In genomic region chr18:77099501-77100370, GRCh38 we compare ENCODE assay signal across 11 cellular contexts. TPM values are rescaled to one million over a fixed set of nuclear protein-coding genes. Genes with fewer than 3 reads are reported as not detected.
DNase-seq lines count a peak whose midpoint lies in the region; ATAC-seq and TF ChIP-seq lines count a peak whose summit lies in the region.
"Had no signal": no experiment of that assay in that cellular context is flagged by ENCODE, and none has a peak within 500 bp of the region (broad histone marks: within the 10 kb centered on the region; RNA-seq: fewer than 3 reads in every experiment).

No MANE protein-coding gene starts in this region.

- H3K9me3 Mint-ChIP-seq in endodermal cell: no peaks in the 10 kb centered on the region

- peak overlapping the region; percentile 100 for H3K27ac ChIP-seq in RWPE2 (ENCODE audit: poor library complexity, severe bottlenecking)
- H3K27ac ChIP-seq in endodermal cell (ENCODE audit: low read depth, low read length): no peak overlapping the region

- no peak overlapping the region for H3K9ac ChIP-seq in endodermal cell (ENCODE audit: extremely low read depth, low read length, poor library complexity, severe bottlenecking)

- H3K36me3 ChIP-seq in RWPE2 (ENCODE audit: low read depth) (peaks cover 47% of the 10 kb centered on the region), endodermal cell (ENCODE audit: control insufficient read depth, insufficient read depth, low read length) (no peaks in the 10 kb centered on the region)
- H3K36me3 ChIP-seq: prostate gland had no signal

- H3K4me1 Mint-ChIP-seq in endodermal cell: peaks cover 50% of the 10 kb centered on the region

- H3K9me3 ChIP-seq in RWPE2 (ENCODE audit: severe bottlenecking) (no peaks in the 10 kb centered on the region), endodermal cell (ENCODE audit: control insufficient read depth, low read length) (no peaks in the 10 kb centered on the region)
- H3K9me3 ChIP-seq: prostate gland, suprapubic skin had no signal

- peak overlapping the region; percentile 75 for H3K27ac Mint-ChIP-seq in endodermal cell

- no peak overlapping the region for H3K4me3 ChIP-seq in RWPE2 (ENCODE audit: severe bottlenecking)
- H3K4me3 ChIP-seq in endodermal cell (ENCODE audit: low read length): no peak overlapping the region
- H3K4me3 ChIP-seq: prostate gland, suprapubic skin had no signal

- peaks cover 38% of the 10 kb centered on the region for H3K4me1 ChIP-seq in RWPE2 (ENCODE audit: insufficient read depth, poor library complexity, severe bottlenecking)
- no peaks in the 10 kb centered on the region for H3K4me1 ChIP-seq in endodermal cell (ENCODE audit: control insufficient read depth, insufficient read depth, low read length)
- H3K4me1 ChIP-seq: prostate gland had no signal

- peaks cover 12% of the 10 kb centered on the region for H3K36me3 Mint-ChIP-seq in endodermal cell (ENCODE audit: low read depth)

- no peaks in the 10 kb centered on the region for H3K27me3 Mint-ChIP-seq in endodermal cell (ENCODE audit: insufficient read depth)

- H3K27me3 ChIP-seq in RWPE2 (ENCODE audit: insufficient read depth, poor library complexity, severe bottlenecking) (no peaks in the 10 kb centered on the region), endodermal cell (ENCODE audit: control insufficient read depth, insufficient read depth, low read length, poor library complexity, severe bottlenecking) (no peaks in the 10 kb centered on the region)
- H3K27me3 ChIP-seq: suprapubic skin had no signal

- ATAC-seq in RWPE2 (ENCODE audit: low read depth) (no peak), GM18873 (IDR thresholded peaks at IDR 0.05; ENCODE audit: low FRiP score, unreplicated experiment) (no peak), GM18868 (IDR thresholded peaks at IDR 0.05; ENCODE audit: unreplicated experiment) (no peak), HG02981 (IDR thresholded peaks at IDR 0.05; ENCODE audit: unreplicated experiment) (no peak)

- TF ChIP-seq CTCF in RWPE2 (IDR thresholded peaks at IDR 0.05; ENCODE audit: poor library complexity, severe bottlenecking): no peak
- no peak for TF ChIP-seq CTCF in endodermal cell (conservative IDR thresholded peaks at IDR 0.05)

- no peak overlapping the region for H3K4me3 Mint-ChIP-seq in endodermal cell

- peak; percentile 17 to 35 for DNase-seq in stimulated activated CD4-positive, alpha-beta T cell treated with anti-CD3 and anti-CD28 coated beads, Interleukin-4, amount 100 ng/mL, for 4 hours
- DNase-seq in stimulated activated CD4-positive, alpha-beta T cell treated with anti-CD3 and anti-CD28 coated beads, Interleukin-2, amount 100 ng/mL, for 48 hours: no peak
- DNase-seq in RWPE2 (ENCODE audit: low spot score): no peak
- peak; percentile 68 for DNase-seq in endodermal cell
- DNase-seq in NCI-H2196 (lab: John Stamatoyannopoulos, UW; ENCODE audit: unreplicated experiment): no peak
- DNase-seq: NCI-H226 had no signal

- WGBS in endodermal cell (ENCODE audit: insufficient coverage in 1 of 2, insufficient read length in 1 of 2), 2 experiments: 87 to 94% methylated on average over 15 to 21 of the region's 21 CpGs

RNA-seq across cellular contexts. Expression of gene MBP, which starts 32.8 kb away (rescaled TPM):
- 10 to 100 TPM; 16.3 to 19.0 TPM for total RNA-seq in endodermal cell
- polyA plus RNA-seq in endodermal cell (2013, experiment 1 of 2): 2.6 TPM
- 2.1 TPM for polyA plus RNA-seq in endodermal cell (2013, experiment 2 of 2)

Comparison
In these comparisons a context has a peak if more than half of its experiments do, and no peak if none do; other contexts are left out.
1. DNase-seq: peak in stimulated activated CD4-positive, alpha-beta T cell treated with anti-CD3 and anti-CD28 coated beads, Interleukin-4, amount 100 ng/mL, for 4 hours (2 of 2) and endodermal cell (single experiment); none in stimulated activated CD4-positive, alpha-beta T cell treated with anti-CD3 and anti-CD28 coated beads, Interleukin-2, amount 100 ng/mL, for 48 hours (0 of 2), RWPE2 (single experiment) and NCI-H2196 (single experiment).